33 cellular contexts compared by ENCODE assay signal in the genomic region with DNA sequence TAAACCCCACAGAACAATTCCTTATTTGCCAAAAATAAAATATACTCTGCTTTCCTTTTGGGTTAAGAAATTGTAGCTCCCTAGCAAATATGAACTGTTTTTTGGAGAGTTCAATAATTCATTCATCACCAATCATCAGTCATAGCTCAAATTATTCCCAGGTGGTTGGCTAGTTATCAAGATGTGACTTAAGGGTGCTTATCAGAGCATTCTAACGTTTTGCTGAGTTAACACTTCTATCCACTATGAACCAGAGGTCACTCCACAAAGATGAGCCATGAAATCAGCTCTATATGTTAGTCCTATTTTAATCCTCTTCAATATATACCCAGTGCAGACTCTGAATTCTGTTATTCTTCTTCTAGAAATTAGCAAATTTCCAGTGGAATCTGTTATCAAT.
"Had no signal": no experiment of that assay in that cellular context is flagged by ENCODE, and none has a peak within 500 bp of the region (broad histone marks: within the 10 kb centered on the region; RNA-seq: fewer than 3 reads in every experiment).

No MANE protein-coding gene starts in this region.

- DNase-seq: activated B cell treated with CpG ODN at 0.5 μM for 24 hours; activated CD4-positive, alpha-beta memory T cell treated with anti-CD3 and anti-CD28 coated beads for 36 hours; activated CD4-positive, alpha-beta T cell treated with anti-CD3 and anti-CD28 coated beads for 4 hours; activated CD4-positive, alpha-beta T cell treated with anti-CD3 and anti-CD28 coated beads, Interleukin-2, amount 10 ng/mL, durations not matched to agents 24 days and 14 days; activated CD4-positive, alpha-beta T cell treated with anti-CD3 and anti-CD28 coated beads, Interleukin-2, amount 50 U/mL, for 1 hour; activated CD4-positive, alpha-beta T cell treated with anti-CD3 and anti-CD28 coated beads, Interleukin-2, amount 50 U/mL, for 4 hours; activated CD4-positive, CD25-positive, alpha-beta regulatory T cell treated with anti-CD3 and anti-CD28 coated beads, Interleukin-2, amount 50 U/mL, for 72 hours; activated CD8-positive, alpha-beta memory T cell treated with anti-CD3 and anti-CD28 coated beads, Interleukin-2, amount 50 U/mL, for 4 hours; activated CD8-positive, alpha-beta T cell treated with anti-CD3 and anti-CD28 coated beads for 36 hours; activated effector memory CD4-positive, alpha-beta T cell treated with anti-CD3 and anti-CD28 coated beads, Interleukin-2, amount 50 U/mL, for 16 hours; activated gamma-delta T cell treated with Interleukin-2 at 50 U/mL for 16 hours; activated naive CD4-positive, alpha-beta T cell; activated naive CD4-positive, alpha-beta T cell treated with anti-CD3 and anti-CD28 coated beads for 36 hours; activated naive CD4-positive, alpha-beta T cell treated with anti-CD3 and anti-CD28 coated beads, Interleukin-2, amount 50 U/mL, for 16 hours; activated naive CD8-positive, alpha-beta T cell treated with anti-CD3 and anti-CD28 coated beads for 36 hours; activated T-cell treated with anti-CD3 and anti-CD28 coated beads for 4 hours; activated T-cell treated with anti-CD3 and anti-CD28 coated beads, Interleukin-2, amount 50 U/mL, for 1 hour; activated T-cell treated with anti-CD3 and anti-CD28 coated beads, Interleukin-2, amount 50 U/mL, for 4 hours; activated T-cell treated with anti-CD3 and anti-CD28 coated beads, Interleukin-2, amount 50 U/mL, for 72 hours; adrenal gland; amniotic stem cell; aorta; body of pancreas; brain microvascular endothelial cell; central memory CD4-positive, alpha-beta T cell; T-helper 2 cell; T-helper 9 cell had no signal

- H3K4me1 ChIP-seq: adrenal gland, body of pancreas, breast epithelium had no signal

- H3K4me3 ChIP-seq: adrenal gland, body of pancreas, breast epithelium had no signal

- H3K9me3 ChIP-seq: adrenal gland, body of pancreas, breast epithelium had no signal

- FAIRE-seq: astrocyte, TTC549 had no signal

- H3K27ac ChIP-seq: adrenal gland, body of pancreas, brain microvascular endothelial cell, breast epithelium, VCaP had no signal

- H3K27me3 ChIP-seq: adrenal gland, body of pancreas, brain microvascular endothelial cell, breast epithelium had no signal

- H3K36me3 ChIP-seq: adrenal gland, brain microvascular endothelial cell, breast epithelium had no signal

- ATAC-seq: activated CD8-positive, alpha-beta T cell treated with anti-CD3 and anti-CD28 coated beads for 36 hours; activated naive CD4-positive, alpha-beta T cell treated with anti-CD3 and anti-CD28 coated beads, Interleukin-2, amount 50 U/mL, for 72 hours; activated T-cell treated with anti-CD3 and anti-CD28 coated beads, Interleukin-2, amount 50 U/mL, for 4 hours; activated T-cell treated with anti-CD3 and anti-CD28 coated beads, Interleukin-2, amount 50 U/mL, for 72 hours; activated T-helper 17 cell treated with anti-CD3 and anti-CD28 coated beads, Interleukin-2, amount 50 U/mL, for 72 hours; body of pancreas had no signal
